Comparison of ENCODE assay signal across 12 cellular contexts in the genomic region with DNA sequence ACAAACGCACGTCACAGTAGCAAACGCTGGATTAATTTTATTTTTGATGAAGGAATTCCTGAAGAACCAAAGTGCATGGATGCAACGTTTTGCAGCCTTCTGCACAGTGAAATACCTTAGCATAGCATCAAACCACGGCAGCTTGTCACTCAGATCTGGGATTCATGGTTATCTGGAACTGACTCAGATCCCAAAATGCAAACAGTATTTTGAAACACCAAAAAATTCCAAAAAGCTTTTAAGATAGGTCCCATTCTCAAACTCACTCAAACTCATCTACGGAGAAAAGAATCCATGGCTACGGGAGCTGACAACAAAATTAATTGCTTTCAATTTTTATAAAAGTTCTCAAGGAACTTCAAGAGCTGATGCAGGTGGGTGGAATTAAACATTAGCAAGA.
DNase-seq lines count a peak whose midpoint lies in the region; FAIRE-seq and TF ChIP-seq lines count a peak whose summit lies in the region.
"Had no signal": no experiment of that assay in that cellular context is flagged by ENCODE, and none has a peak within 500 bp of the region (broad histone marks: within the 10 kb centered on the region; RNA-seq: fewer than 3 reads in every experiment).

No MANE protein-coding gene starts in this region.

- no peaks in the 10 kb centered on the region for H3K9me3 ChIP-seq in parathyroid adenoma (ENCODE audit: control insufficient read depth, low read length)

- H3K4me2 ChIP-seq in parathyroid adenoma (ENCODE audit: low read length), result no peak overlapping the region

- no peaks in the 10 kb centered on the region for H3K79me2 ChIP-seq in parathyroid adenoma

- no peaks in the 10 kb centered on the region for H3K4me1 ChIP-seq in parathyroid adenoma

- TF ChIP-seq CTCF in VCaP (conservative IDR thresholded peaks at IDR 0.05) (no peak), parathyroid adenoma (IDR thresholded peaks at IDR 0.05) (no peak)

- peak overlapping the region; percentile 96 for H3K27ac ChIP-seq in VCaP
- no peak overlapping the region for H3K27ac ChIP-seq in parathyroid adenoma
- H3K27ac ChIP-seq: HL-60 had no signal

- H3K36me3 ChIP-seq in parathyroid adenoma (ENCODE audit: control insufficient read depth, insufficient read depth, low read length), result no peaks in the 10 kb centered on the region

- no peak overlapping the region for H3K9ac ChIP-seq in parathyroid adenoma

- no peak overlapping the region for H3K4me3 ChIP-seq in parathyroid adenoma (ENCODE audit: low read depth, low read length)

- H3K27me3 ChIP-seq in parathyroid adenoma (ENCODE audit: control insufficient read depth, insufficient read depth, low read length), result no peaks in the 10 kb centered on the region

- FAIRE-seq in G401.6 (lab: Jason Lieb, UNC), result peak; percentile 41
- FAIRE-seq: GM12891 had no signal

- no peak for DNase-seq in NCI-H2171 (lab: John Stamatoyannopoulos, UW)
- DNase-seq in activated CD4-positive, alpha-beta T cell treated with anti-CD3 and anti-CD28 coated beads, Interleukin-2, amount 50 U/mL, for 48 hours, result no peak
- DNase-seq in NCI-H128 (lab: John Stamatoyannopoulos, UW; ENCODE audit: unreplicated experiment), result no peak
- DNase-seq in NCI-H2227 treated with DMSO at 0.1 percent for 48 hours (lab: John Stamatoyannopoulos, UW), result no peak
- DNase-seq: CD8-positive, alpha-beta memory T cell; DMS 273 treated with DMSO at 0.1 percent for 48 hours; DMS79 had no signal

- peak overlapping the region; percentile 1 for H2AFZ ChIP-seq in parathyroid adenoma
